Comparison of ENCODE assay signal across 22 cellular contexts in genomic region chr1:203002951-203003350, GRCh38. TPM values are rescaled to one million over a fixed set of nuclear protein-coding genes. Genes with fewer than 3 reads are reported as not detected.
DNase-seq lines count a peak whose midpoint lies in the region; ATAC-seq, FAIRE-seq and TF ChIP-seq lines count a peak whose summit lies in the region.
"Had no signal": no experiment of that assay in that cellular context is flagged by ENCODE, and none has a peak within 500 bp of the region (broad histone marks: within the 10 kb centered on the region; RNA-seq: fewer than 3 reads in every experiment).

No MANE protein-coding gene starts in this region.

- no peak for TF ChIP-seq POLR2A in HepG2 (IDR thresholded peaks at IDR 0.05; ENCODE audit: insufficient read depth in 1 of 2, low read depth in 2 of 2, low read length in 2 of 2)
- no peak for TF ChIP-seq POLR2A in right lobe of liver (IDR thresholded peaks at IDR 0.05)
- TF ChIP-seq POLR2A in K562 (conservative IDR thresholded peaks at IDR 0.05), result no peak

- intact Hi-C loops in HepG2 (cut with micrococcal nuclease; ENCODE audit: unreplicated experiment), result loop anchor here (10.0 kb wide), 1 partner anchor 658 kb away; the partner anchor contains the start of genes PPP1R12B and UBE2T
- intact Hi-C loops in right lobe of liver (cut with DNase I), result no loop called here
- intact Hi-C loops in K562 (cut with micrococcal nuclease), result loop anchor here (10.0 kb wide), 1 partner anchor 278 kb away; no protein-coding TSS in a partner anchor
- intact Hi-C loops in left cardiac atrium (cut with DNase I), result loop anchor here in 1 of 2 donors (10.0 kb wide), 1 partner anchor 78 kb away; the partner anchor contains the start of gene KLHL12

- H3K4me2 ChIP-seq in HepG2 (ENCODE audit: low read depth, low read length) (no peak overlapping the region), K562 (ENCODE audit: insufficient read depth, low read length) (no peak overlapping the region)
- H3K4me2 ChIP-seq: A549 had no signal

- peaks cover 6% of the 10 kb centered on the region for H3K79me2 ChIP-seq in HepG2 (ENCODE audit: insufficient read depth, low read length)
- peaks cover 11% of the 10 kb centered on the region for H3K79me2 ChIP-seq in K562 (ENCODE audit: control insufficient read depth, insufficient read depth, low read length)

- POLR2A ChIA-PET in HepG2 (lab: Yijun Ruan, JAX), result no interaction called here
- POLR2A ChIA-PET in HEK293 (lab: Yijun Ruan, JAX), result no interaction called here
- POLR2A ChIA-PET in K562 (lab: Yijun Ruan, JAX), result interaction anchor here (0.7 kb wide), 1 partner anchor 177 kb away, joined by 3 read pairs; no protein-coding TSS in a partner anchor
- POLR2A ChIA-PET in HEK293T (lab: Yijun Ruan, JAX), result no interaction called here

- H3K9ac ChIP-seq in HepG2 (ENCODE audit: insufficient read depth, low read depth, low read length) (no peak overlapping the region), K562 (ENCODE audit: insufficient read depth in 1 of 2, low read depth in 2 of 2, low read length in 2 of 2) (no peak overlapping the region)

- DNase-seq in HepG2 (ENCODE audit: low spot score) (no peak), right lobe of liver (no peak), K562 (ENCODE audit: extremely low read depth in 1 of 4, low spot score in 3 of 4) (no peak), HEK293T (ENCODE audit: extremely low spot score) (no peak), left cardiac atrium (no peak)
- DNase-seq in activated naive CD4-positive, alpha-beta T cell treated with anti-CD3 and anti-CD28 coated beads, Interleukin-2, amount 50 U/mL, for 16 hours, result no peak
- DNase-seq: 8988T; ACHN; AML-193; BE2C; C1 segment of cervical spinal cord; Caco-2; CD8-positive, alpha-beta T cell; DMS153; DND-41; H9 had no signal

- H3K4me3 ChIP-seq in HepG2 (replicated peaks in 1 of 3; ENCODE audit: insufficient read depth in 1 of 3, low read depth in 2 of 3, low read length in 3 of 3) (no peak overlapping the region), right lobe of liver (no peak overlapping the region), HEK293 (ENCODE audit: low read depth, low read length) (no peak overlapping the region), K562 (no peak overlapping the region)
- H3K4me3 ChIP-seq: A549 had no signal

- H3K4me1 ChIP-seq in HepG2 (ENCODE audit: insufficient read depth, low read length) (peaks cover 38% of the 10 kb centered on the region), right lobe of liver (peaks cover 0 to under 1% (median 0%) of the 10 kb centered on the region in 4 donors), HEK293 (ENCODE audit: control insufficient read depth, insufficient read depth, low read length) (no peaks in the 10 kb centered on the region), K562 (replicated peaks in 1 of 2; ENCODE audit: control insufficient read depth in 2 of 2, insufficient read depth in 2 of 2, low read length in 2 of 2) (peaks cover 20 to 21% of the 10 kb centered on the region in 2 experiments)

- no TSS peak for BruUV-seq in HepG2 (replicated peaks; lab: Mats Ljungman, UMichigan)
- no TSS peak for BruUV-seq in K562 (replicated peaks; lab: Mats Ljungman, UMichigan)

- H3K36me3 ChIP-seq in HepG2 (replicated peaks in 1 of 2; ENCODE audit: control insufficient read depth in 1 of 2, insufficient read depth in 2 of 2, low read length in 2 of 2) (no peaks in the 10 kb centered on the region), right lobe of liver (no peaks in the 10 kb centered on the region), HEK293 (ENCODE audit: control insufficient read depth in 2 of 2, insufficient read depth in 1 of 2, low read length in 2 of 2) (no peaks in the 10 kb centered on the region), K562 (ENCODE audit: control insufficient read depth, insufficient read depth, low read length) (no peaks in the 10 kb centered on the region)
- H3K36me3 ChIP-seq: BE2C had no signal

- TF ChIP-seq EP300 in HepG2 (IDR thresholded peaks at IDR 0.05; ENCODE audit: low read depth in 2 of 2, low read length in 2 of 2) (no peak), HepG2 (CRISPR knock-in tag; IDR thresholded peaks at IDR 0.05; ENCODE audit: borderline replicate concordance) (no peak), K562 (IDR thresholded peaks at IDR 0.05; ENCODE audit: low read length) (no peak)

- H3K27me3 ChIP-seq in HepG2 (ENCODE audit: control insufficient read depth in 1 of 2, insufficient read depth in 2 of 2, low read length in 2 of 2) (peaks cover 0 to 3% of the 10 kb centered on the region in 2 experiments; a peak in 2 of 5 replicates), right lobe of liver (no peaks in the 10 kb centered on the region), K562 (ENCODE audit: control insufficient read depth in 2 of 2, insufficient read depth in 2 of 2, low read length in 2 of 2) (no peaks in the 10 kb centered on the region)

- H4K20me1 ChIP-seq in HepG2 (ENCODE audit: insufficient read depth, low read length) (no peaks in the 10 kb centered on the region), K562 (replicated peaks; ENCODE audit: control insufficient read depth, insufficient read depth, low read length) (no peaks in the 10 kb centered on the region)

- H3K27ac ChIP-seq in HepG2 (ENCODE audit: extremely low read length, insufficient read depth, low read length), result no peak overlapping the region
- no peak overlapping the region for H3K27ac ChIP-seq in right lobe of liver
- no peak overlapping the region for H3K27ac ChIP-seq in HEK293 (ENCODE audit: extremely low read depth, low read depth, low read length)
- no peak overlapping the region for H3K27ac ChIP-seq in K562 (ENCODE audit: extremely low read depth, low read depth, low read length)
- H3K27ac ChIP-seq: A549 had no signal

- ATAC-seq in HepG2 (no peak), right lobe of liver (no peak), K562 (no peak), left cardiac atrium (no peak)
- ATAC-seq: A549; CD8-positive, alpha-beta T cell; HCT116 had no signal

- no peaks in the 10 kb centered on the region for H3K9me1 ChIP-seq in K562 (ENCODE audit: control insufficient read depth, insufficient read depth, low read length)

- 97% methylated on average over 1 of the region's 1 CpG for WGBS in HepG2 (ENCODE audit: low lambda C conversion rate)
- WGBS in right lobe of liver (ENCODE audit: insufficient coverage, low coverage, low lambda C conversion rate, missing lambda C conversion rate), result 80% methylated on average over 1 of the region's 1 CpG
- WGBS in K562 (ENCODE audit: insufficient coverage, low coverage, missing lambda C conversion rate), result 79% methylated on average over 1 of the region's 1 CpG

- TF ChIP-seq RAD21 in HepG2 (CRISPR knock-in tag; IDR thresholded peaks at IDR 0.05), result no peak
- TF ChIP-seq RAD21 in K562 (CRISPR knock-in tag; conservative IDR thresholded peaks at IDR 0.05 in 1 of 2, IDR thresholded peaks at IDR 0.05 in 1 of 2), result no peak

- H3K9me3 ChIP-seq in HepG2 (ENCODE audit: low read length), result no peaks in the 10 kb centered on the region
- no peaks in the 10 kb centered on the region for H3K9me3 ChIP-seq in right lobe of liver
- H3K9me3 ChIP-seq in HEK293 (ENCODE audit: control insufficient read depth, insufficient read depth, low read depth, low read length), result no peaks in the 10 kb centered on the region
- H3K9me3 ChIP-seq in K562 (replicated peaks; ENCODE audit: control insufficient read depth, insufficient read depth, low read depth, low read length), result no peaks in the 10 kb centered on the region
- H3K9me3 ChIP-seq: A549, BE2C, Caco-2 had no signal

- CTCF ChIA-PET in HepG2 (lab: Yijun Ruan, JAX; ENCODE audit: low intra/inter-chr PET ratio, low total read pairs), result no interaction called here
- CTCF ChIA-PET in HEK293 (lab: Yijun Ruan, JAX), result interaction anchor here (0.7 kb wide), 1 partner anchor 436 kb away, joined by 3 read pairs; no protein-coding TSS in a partner anchor
- CTCF ChIA-PET in K562 (lab: Yijun Ruan, JAX; ENCODE audit: low intra/inter-chr PET ratio), result no interaction called here
- CTCF ChIA-PET in HEK293T (lab: Yijun Ruan, JAX), result interaction anchor here (0.7 kb wide), 1 partner anchor 659 kb away, joined by 3 read pairs; no protein-coding TSS in a partner anchor

- H2AFZ ChIP-seq in HepG2 (ENCODE audit: low read length) (no peak overlapping the region), K562 (ENCODE audit: low read depth, low read length) (no peak overlapping the region)

- in situ Hi-C loops in HepG2 (cut with HindIII; ENCODE audit: extremely low pct_ligation_motif_present, low pct_unique_long_range_greater_than_20kb), result no loop called here
- in situ Hi-C loops in K562 (cut with MboI), result no loop called here

- no peak for FAIRE-seq in HepG2 (lab: Jason Lieb, UNC)
- FAIRE-seq in K562 (lab: Jason Lieb, UNC), result no peak
- FAIRE-seq: A549, G401.6, GM12892, GM19239 had no signal

- TF ChIP-seq CTCF in HepG2 (CRISPR knock-in tag; IDR thresholded peaks at IDR 0.05), result no peak
- TF ChIP-seq CTCF in right lobe of liver (IDR thresholded peaks at IDR 0.05), result no peak
- no peak for TF ChIP-seq CTCF in HEK293 (tag by site-specific recombination; IDR thresholded peaks at IDR 0.05)
- no peak for TF ChIP-seq CTCF in K562 (IDR thresholded peaks at IDR 0.05 in 2 of 3, conservative IDR thresholded peaks at IDR 0.05 in 1 of 3; ENCODE audit: insufficient read depth in 2 of 3, low read depth in 1 of 3, low read length in 3 of 3)

RNA-seq across cellular contexts. Expression of gene TMEM183A, which starts 4.2 kb away (rescaled TPM):
- 82.0 and 85.4 TPM in 2 replicates for total RNA-seq in HepG2 (2016; rRNA removed; fragmentation: Illumina TruSeq; extraction: Trizol)
- 117 and 147 TPM in 2 replicates for total RNA-seq in HepG2 (2016; cell fraction: cytosol; rRNA removed; fragmentation: Illumina TruSeq; extraction: Trizol; ENCODE audit: low read depth)
- total RNA-seq in HepG2 (2016; cell fraction: insoluble cytoplasmic fraction; rRNA removed; fragmentation: Illumina TruSeq; extraction: Trizol), result 82.0 and 82.7 TPM in 2 replicates
- total RNA-seq in HepG2 (2016; cell fraction: membrane; rRNA removed; fragmentation: Illumina TruSeq; extraction: Trizol), result 214 and 215 TPM in 2 replicates
- 59.5 and 61.7 TPM in 2 replicates for total RNA-seq in HepG2 (2016; cell fraction: nucleus; rRNA removed; fragmentation: Illumina TruSeq; extraction: Trizol)
- 56.2 and 59.7 TPM in 2 replicates for polyA plus RNA-seq in HepG2 (2011; rRNA removed)
- polyA plus RNA-seq in HepG2 (2011; cell fraction: cytosol; rRNA removed), result 65.4 and 69.6 TPM in 2 replicates
- polyA plus RNA-seq in HepG2 (2011; cell fraction: nucleus; rRNA removed), result 86.6 and 92.4 TPM in 2 replicates
- polyA plus RNA-seq in HepG2 (2012), result 28.1 and 30.6 TPM in 2 replicates
- 140 and 156 TPM in 2 replicates for polyA plus RNA-seq in HepG2 (2016; cell fraction: cytosol; fragmentation: Illumina TruSeq; extraction: Trizol; ENCODE audit: low read depth)
- 69.4 and 76.0 TPM in 2 replicates for polyA plus RNA-seq in HepG2 (2016; cell fraction: insoluble cytoplasmic fraction; fragmentation: Illumina TruSeq; extraction: Trizol; ENCODE audit: low read depth)
- 186 and 191 TPM in 2 replicates for polyA plus RNA-seq in HepG2 (2016; cell fraction: membrane; fragmentation: Illumina TruSeq; extraction: Trizol; ENCODE audit: low read depth)
- 82.0 and 83.2 TPM in 2 replicates for polyA plus RNA-seq in HepG2 (2016; cell fraction: nucleus; fragmentation: Illumina TruSeq; extraction: Trizol; ENCODE audit: insufficient read depth, low read depth)
- 142 and 277 TPM in 2 replicates for polyA minus RNA-seq in HepG2 (2011; rRNA and poly(A)+ RNA removed; ENCODE audit: low replicate concordance)
- polyA minus RNA-seq in HepG2 (2011; cell fraction: cytosol; rRNA and poly(A)+ RNA removed), result 22.9 and 28.1 TPM in 2 replicates
- 96.7 and 106 TPM in 2 replicates for polyA minus RNA-seq in HepG2 (2011; cell fraction: nucleus; rRNA and poly(A)+ RNA removed)
- 10 to 100 TPM; 21.4 to 38.1 (median 31.0) TPM for total RNA-seq in right lobe of liver
- total RNA-seq in K562 (2011; cell fraction: chromatin; rRNA removed; ENCODE audit: low replicate concordance), result 131 and 149 TPM in 2 replicates
- 80.0 and 91.2 TPM in 2 replicates for total RNA-seq in K562 (2011; cell fraction: nucleolus; rRNA removed)
- total RNA-seq in K562 (2011; cell fraction: nucleoplasm; rRNA removed), result 117 and 162 TPM in 2 replicates
- total RNA-seq in K562 (2014; rRNA removed), result 119 and 136 TPM in 2 replicates
- total RNA-seq in K562 (2014; rRNA removed; fragmentation: Illumina TruSeq; extraction: Trizol), result 127 and 136 TPM in 2 replicates
- 114 TPM in 2 replicates for total RNA-seq in K562 (2015; rRNA removed; fragmentation: Illumina TruSeq; extraction: Trizol)
- 124 and 143 TPM in 2 replicates for total RNA-seq in K562 (2021)
- polyA plus RNA-seq in K562 (2011; rRNA removed), result 166 and 180 TPM in 2 replicates
- polyA plus RNA-seq in K562 (2011; cell fraction: cytosol; rRNA removed), result 195 and 277 TPM in 2 replicates
- 226 and 265 TPM in 2 replicates for polyA plus RNA-seq in K562 (2011; cell fraction: nucleus; rRNA removed)
- polyA plus RNA-seq in K562 (2012), result 81.2 and 82.1 TPM in 2 replicates
- polyA plus RNA-seq in K562 (2014; fragmentation: Illumina TruSeq; extraction: Trizol), result 144 and 190 TPM in 2 replicates
- 10 to 100 TPM; 23.4 to 31.8 TPM for polyA plus RNA-seq in K562 (2014; fragmentation: Nextera tagmentation; extraction: Ambion mirVana)
- polyA plus RNA-seq in K562 (2014; rRNA removed), result 124 and 139 TPM in 2 replicates
- 195 and 208 TPM in 2 replicates for polyA minus RNA-seq in K562 (2011; rRNA and poly(A)+ RNA removed)
- polyA minus RNA-seq in K562 (2011; cell fraction: cytosol; rRNA and poly(A)+ RNA removed), result 63.5 and 86.2 TPM in 2 replicates
- polyA minus RNA-seq in K562 (2011; cell fraction: nucleus; rRNA and poly(A)+ RNA removed), result 54.9 and 85.7 TPM in 2 replicates
- total RNA-seq in left cardiac atrium, result 10 to 100 TPM; 25.1 to 31.8 TPM

RNA-seq across cellular contexts. Expression of gene PPFIA4, which starts 23.3 kb away (rescaled TPM):
- total RNA-seq in HepG2 (2016; rRNA removed; fragmentation: Illumina TruSeq; extraction: Trizol) (not detected in 2 replicates), right lobe of liver (1 to 10 TPM in 1 of 6 experiments, under 1 TPM in 4, not detected in 1; 0.18 to 5.5 (median 0.49) TPM), K562 (2014; rRNA removed) (0.94 and 1.00 TPM in 2 replicates), K562 (2014; rRNA removed; fragmentation: Illumina TruSeq; extraction: Trizol) (0.22 and 0.36 TPM in 2 replicates), K562 (2015; rRNA removed; fragmentation: Illumina TruSeq; extraction: Trizol) (0.43 and 0.60 TPM in 2 replicates), K562 (2021) (1.9 and 2.0 TPM in 2 replicates), left cardiac atrium (10 to 100 TPM; 16.0 to 16.3 TPM)
- total RNA-seq in HepG2 (2016; cell fraction: cytosol; rRNA removed; fragmentation: Illumina TruSeq; extraction: Trizol; ENCODE audit: low read depth), result not detected in 2 replicates
- 0.15 TPM in 1 of 2 replicates, not detected in the other for total RNA-seq in HepG2 (2016; cell fraction: insoluble cytoplasmic fraction; rRNA removed; fragmentation: Illumina TruSeq; extraction: Trizol)
- total RNA-seq in HepG2 (2016; cell fraction: membrane; rRNA removed; fragmentation: Illumina TruSeq; extraction: Trizol), result not detected in 2 replicates
- 0.12 TPM in 1 of 2 replicates, not detected in the other for total RNA-seq in HepG2 (2016; cell fraction: nucleus; rRNA removed; fragmentation: Illumina TruSeq; extraction: Trizol)
- polyA plus RNA-seq in HepG2 (2011; rRNA removed) (5.4 and 6.4 TPM in 2 replicates), K562 (2011; rRNA removed) (12.0 and 15.5 TPM in 2 replicates), K562 (2014; fragmentation: Illumina TruSeq; extraction: Trizol) (0.69 and 0.70 TPM in 2 replicates), K562 (2014; fragmentation: Nextera tagmentation; extraction: Ambion mirVana) (under 1 TPM; 0.07 to 0.08 TPM), K562 (2014; rRNA removed) (1.2 and 5.3 TPM in 2 replicates)
- polyA plus RNA-seq in HepG2 (2011; cell fraction: cytosol; rRNA removed), result 0.67 and 1.6 TPM in 2 replicates
- polyA plus RNA-seq in HepG2 (2011; cell fraction: nucleus; rRNA removed), result 76.9 and 115 TPM in 2 replicates
- polyA plus RNA-seq in HepG2 (2012), result 3.1 and 4.4 TPM in 2 replicates
- polyA plus RNA-seq in HepG2 (2016; cell fraction: cytosol; fragmentation: Illumina TruSeq; extraction: Trizol; ENCODE audit: low read depth), result not detected in 2 replicates
- not detected in 2 replicates for polyA plus RNA-seq in HepG2 (2016; cell fraction: insoluble cytoplasmic fraction; fragmentation: Illumina TruSeq; extraction: Trizol; ENCODE audit: low read depth)
- polyA plus RNA-seq in HepG2 (2016; cell fraction: membrane; fragmentation: Illumina TruSeq; extraction: Trizol; ENCODE audit: low read depth), result not detected in 2 replicates
- polyA plus RNA-seq in HepG2 (2016; cell fraction: nucleus; fragmentation: Illumina TruSeq; extraction: Trizol; ENCODE audit: insufficient read depth, low read depth), result 0.07 and 0.44 TPM in 2 replicates
- 0.72 and 10.8 TPM in 2 replicates for polyA minus RNA-seq in HepG2 (2011; rRNA and poly(A)+ RNA removed; ENCODE audit: low replicate concordance)
- 0.49 and 0.62 TPM in 2 replicates for polyA minus RNA-seq in HepG2 (2011; cell fraction: cytosol; rRNA and poly(A)+ RNA removed)
- 19.8 and 25.9 TPM in 2 replicates for polyA minus RNA-seq in HepG2 (2011; cell fraction: nucleus; rRNA and poly(A)+ RNA removed)
- 88.7 and 176 TPM in 2 replicates for total RNA-seq in K562 (2011; cell fraction: chromatin; rRNA removed; ENCODE audit: low replicate concordance)
- 60.7 and 63.9 TPM in 2 replicates for total RNA-seq in K562 (2011; cell fraction: nucleolus; rRNA removed)
- 62.3 and 64.9 TPM in 2 replicates for total RNA-seq in K562 (2011; cell fraction: nucleoplasm; rRNA removed)
- polyA plus RNA-seq in K562 (2011; cell fraction: cytosol; rRNA removed), result 4.9 and 6.3 TPM in 2 replicates
- polyA plus RNA-seq in K562 (2011; cell fraction: nucleus; rRNA removed), result 133 and 139 TPM in 2 replicates
- polyA plus RNA-seq in K562 (2012), result 3.8 and 4.7 TPM in 2 replicates
- 5.5 and 9.7 TPM in 2 replicates for polyA minus RNA-seq in K562 (2011; rRNA and poly(A)+ RNA removed)
- 5.2 and 6.8 TPM in 2 replicates for polyA minus RNA-seq in K562 (2011; cell fraction: cytosol; rRNA and poly(A)+ RNA removed)
- 32.0 and 45.5 TPM in 2 replicates for polyA minus RNA-seq in K562 (2011; cell fraction: nucleus; rRNA and poly(A)+ RNA removed)

RNA-seq across cellular contexts. Expression of gene CYB5R1, which starts 35.9 kb away (rescaled TPM):
- total RNA-seq in HepG2 (2016; rRNA removed; fragmentation: Illumina TruSeq; extraction: Trizol) (7.9 and 18.9 TPM in 2 replicates), right lobe of liver (10 to 100 TPM; 29.6 to 42.7 (median 36.4) TPM), K562 (2014; rRNA removed) (42.8 and 48.3 TPM in 2 replicates), K562 (2014; rRNA removed; fragmentation: Illumina TruSeq; extraction: Trizol) (34.4 and 34.6 TPM in 2 replicates), K562 (2015; rRNA removed; fragmentation: Illumina TruSeq; extraction: Trizol) (32.2 and 32.3 TPM in 2 replicates), K562 (2021) (38.8 and 41.1 TPM in 2 replicates), left cardiac atrium (100 to 1,000 TPM in 1 of 2 donors, 10 to 100 TPM in 1; 69.9 to 100 TPM)
- total RNA-seq in HepG2 (2016; cell fraction: cytosol; rRNA removed; fragmentation: Illumina TruSeq; extraction: Trizol; ENCODE audit: low read depth), result 5.7 and 6.4 TPM in 2 replicates
- total RNA-seq in HepG2 (2016; cell fraction: insoluble cytoplasmic fraction; rRNA removed; fragmentation: Illumina TruSeq; extraction: Trizol), result 7.2 and 19.9 TPM in 2 replicates
- total RNA-seq in HepG2 (2016; cell fraction: membrane; rRNA removed; fragmentation: Illumina TruSeq; extraction: Trizol), result 6.6 and 8.2 TPM in 2 replicates
- total RNA-seq in HepG2 (2016; cell fraction: nucleus; rRNA removed; fragmentation: Illumina TruSeq; extraction: Trizol), result 19.1 and 22.2 TPM in 2 replicates
- polyA plus RNA-seq in HepG2 (2011; rRNA removed) (18.7 and 21.4 TPM in 2 replicates), K562 (2011; rRNA removed) (29.0 and 35.8 TPM in 2 replicates), K562 (2014; fragmentation: Illumina TruSeq; extraction: Trizol) (46.6 and 48.6 TPM in 2 replicates), K562 (2014; fragmentation: Nextera tagmentation; extraction: Ambion mirVana) (10 to 100 TPM; 10.6 to 14.3 TPM), K562 (2014; rRNA removed) (30.6 and 47.9 TPM in 2 replicates)
- polyA plus RNA-seq in HepG2 (2011; cell fraction: cytosol; rRNA removed), result 16.6 and 18.4 TPM in 2 replicates
- polyA plus RNA-seq in HepG2 (2011; cell fraction: nucleus; rRNA removed), result 25.5 and 32.4 TPM in 2 replicates
- 19.2 and 20.3 TPM in 2 replicates for polyA plus RNA-seq in HepG2 (2012)
- polyA plus RNA-seq in HepG2 (2016; cell fraction: cytosol; fragmentation: Illumina TruSeq; extraction: Trizol; ENCODE audit: low read depth), result 4.6 and 5.2 TPM in 2 replicates
- polyA plus RNA-seq in HepG2 (2016; cell fraction: insoluble cytoplasmic fraction; fragmentation: Illumina TruSeq; extraction: Trizol; ENCODE audit: low read depth), result 7.2 and 8.0 TPM in 2 replicates
- 5.6 and 6.0 TPM in 2 replicates for polyA plus RNA-seq in HepG2 (2016; cell fraction: membrane; fragmentation: Illumina TruSeq; extraction: Trizol; ENCODE audit: low read depth)
- polyA plus RNA-seq in HepG2 (2016; cell fraction: nucleus; fragmentation: Illumina TruSeq; extraction: Trizol; ENCODE audit: insufficient read depth, low read depth), result 28.5 and 33.9 TPM in 2 replicates
- 28.9 and 38.2 TPM in 2 replicates for polyA minus RNA-seq in HepG2 (2011; rRNA and poly(A)+ RNA removed; ENCODE audit: low replicate concordance)
- polyA minus RNA-seq in HepG2 (2011; cell fraction: cytosol; rRNA and poly(A)+ RNA removed), result 6.5 and 12.1 TPM in 2 replicates
- 21.4 and 21.9 TPM in 2 replicates for polyA minus RNA-seq in HepG2 (2011; cell fraction: nucleus; rRNA and poly(A)+ RNA removed)
- total RNA-seq in K562 (2011; cell fraction: chromatin; rRNA removed; ENCODE audit: low replicate concordance), result 95.0 and 159 TPM in 2 replicates
- total RNA-seq in K562 (2011; cell fraction: nucleolus; rRNA removed), result 139 and 149 TPM in 2 replicates
- 123 and 126 TPM in 2 replicates for total RNA-seq in K562 (2011; cell fraction: nucleoplasm; rRNA removed)
- polyA plus RNA-seq in K562 (2011; cell fraction: cytosol; rRNA removed), result 22.3 and 33.8 TPM in 2 replicates
- polyA plus RNA-seq in K562 (2011; cell fraction: nucleus; rRNA removed), result 90.4 and 107 TPM in 2 replicates
- polyA plus RNA-seq in K562 (2012), result 41.2 and 48.6 TPM in 2 replicates
- 24.2 and 35.7 TPM in 2 replicates for polyA minus RNA-seq in K562 (2011; rRNA and poly(A)+ RNA removed)
- polyA minus RNA-seq in K562 (2011; cell fraction: cytosol; rRNA and poly(A)+ RNA removed), result 9.0 and 16.4 TPM in 2 replicates
- 38.1 and 46.9 TPM in 2 replicates for polyA minus RNA-seq in K562 (2011; cell fraction: nucleus; rRNA and poly(A)+ RNA removed)

RNA-seq across cellular contexts. Expression of gene ADIPOR1, which starts 44.8 kb away (rescaled TPM):
- total RNA-seq in HepG2 (2016; rRNA removed; fragmentation: Illumina TruSeq; extraction: Trizol) (55.7 and 60.0 TPM in 2 replicates), right lobe of liver (10 to 100 TPM; 49.3 to 88.3 (median 61.1) TPM), K562 (2014; rRNA removed) (100 and 120 TPM in 2 replicates), K562 (2014; rRNA removed; fragmentation: Illumina TruSeq; extraction: Trizol) (110 and 117 TPM in 2 replicates), K562 (2015; rRNA removed; fragmentation: Illumina TruSeq; extraction: Trizol) (93.3 and 101 TPM in 2 replicates), K562 (2021) (95.2 and 96.1 TPM in 2 replicates), left cardiac atrium (10 to 100 TPM; 82.3 to 98.4 TPM)
- 116 and 119 TPM in 2 replicates for total RNA-seq in HepG2 (2016; cell fraction: cytosol; rRNA removed; fragmentation: Illumina TruSeq; extraction: Trizol; ENCODE audit: low read depth)
- 55.1 and 57.7 TPM in 2 replicates for total RNA-seq in HepG2 (2016; cell fraction: insoluble cytoplasmic fraction; rRNA removed; fragmentation: Illumina TruSeq; extraction: Trizol)
- total RNA-seq in HepG2 (2016; cell fraction: membrane; rRNA removed; fragmentation: Illumina TruSeq; extraction: Trizol), result 200 TPM in 2 replicates
- 26.3 and 33.3 TPM in 2 replicates for total RNA-seq in HepG2 (2016; cell fraction: nucleus; rRNA removed; fragmentation: Illumina TruSeq; extraction: Trizol)
- polyA plus RNA-seq in HepG2 (2011; rRNA removed) (124 and 141 TPM in 2 replicates), K562 (2011; rRNA removed) (217 and 228 TPM in 2 replicates), K562 (2014; fragmentation: Illumina TruSeq; extraction: Trizol) (137 and 172 TPM in 2 replicates), K562 (2014; fragmentation: Nextera tagmentation; extraction: Ambion mirVana) (10 to 100 TPM; 29.0 to 33.4 TPM), K562 (2014; rRNA removed) (92.6 and 126 TPM in 2 replicates)
- 127 and 156 TPM in 2 replicates for polyA plus RNA-seq in HepG2 (2011; cell fraction: cytosol; rRNA removed)
- 50.3 and 53.5 TPM in 2 replicates for polyA plus RNA-seq in HepG2 (2011; cell fraction: nucleus; rRNA removed)
- 65.7 and 73.9 TPM in 2 replicates for polyA plus RNA-seq in HepG2 (2012)
- polyA plus RNA-seq in HepG2 (2016; cell fraction: cytosol; fragmentation: Illumina TruSeq; extraction: Trizol; ENCODE audit: low read depth), result 178 and 186 TPM in 2 replicates
- 75.5 and 80.9 TPM in 2 replicates for polyA plus RNA-seq in HepG2 (2016; cell fraction: insoluble cytoplasmic fraction; fragmentation: Illumina TruSeq; extraction: Trizol; ENCODE audit: low read depth)
- 224 and 225 TPM in 2 replicates for polyA plus RNA-seq in HepG2 (2016; cell fraction: membrane; fragmentation: Illumina TruSeq; extraction: Trizol; ENCODE audit: low read depth)
- polyA plus RNA-seq in HepG2 (2016; cell fraction: nucleus; fragmentation: Illumina TruSeq; extraction: Trizol; ENCODE audit: insufficient read depth, low read depth), result 58.1 and 58.4 TPM in 2 replicates
- polyA minus RNA-seq in HepG2 (2011; rRNA and poly(A)+ RNA removed; ENCODE audit: low replicate concordance), result 194 and 401 TPM in 2 replicates
- polyA minus RNA-seq in HepG2 (2011; cell fraction: cytosol; rRNA and poly(A)+ RNA removed), result 65.3 and 71.4 TPM in 2 replicates
- polyA minus RNA-seq in HepG2 (2011; cell fraction: nucleus; rRNA and poly(A)+ RNA removed), result 39.9 and 41.4 TPM in 2 replicates
- total RNA-seq in K562 (2011; cell fraction: chromatin; rRNA removed; ENCODE audit: low replicate concordance), result 104 TPM in 2 replicates
- total RNA-seq in K562 (2011; cell fraction: nucleolus; rRNA removed), result 116 and 121 TPM in 2 replicates
- total RNA-seq in K562 (2011; cell fraction: nucleoplasm; rRNA removed), result 166 and 246 TPM in 2 replicates
- 160 and 243 TPM in 2 replicates for polyA plus RNA-seq in K562 (2011; cell fraction: cytosol; rRNA removed)
- polyA plus RNA-seq in K562 (2011; cell fraction: nucleus; rRNA removed), result 97.3 and 132 TPM in 2 replicates
- polyA plus RNA-seq in K562 (2012), result 71.4 and 117 TPM in 2 replicates
- 245 and 292 TPM in 2 replicates for polyA minus RNA-seq in K562 (2011; rRNA and poly(A)+ RNA removed)
- 94.3 and 109 TPM in 2 replicates for polyA minus RNA-seq in K562 (2011; cell fraction: cytosol; rRNA and poly(A)+ RNA removed)
- 22.8 and 40.0 TPM in 2 replicates for polyA minus RNA-seq in K562 (2011; cell fraction: nucleus; rRNA and poly(A)+ RNA removed)

Comparison
In these comparisons a context has a peak if more than half of its experiments do, and no peak if none do; other contexts are left out.
1. intact Hi-C loops: an anchor here in HepG2 (10.0 kb wide) and K562 (10.0 kb wide); none called in right lobe of liver.
2. CTCF ChIA-PET loops: an anchor here in HEK293 (0.7 kb wide) and HEK293T (0.7 kb wide); none called in HepG2 and K562.
3. Of the 241 proteins assayed by ChIP-seq in both HepG2 and K562: peak only in HepG2: none; only in K562: ADNP, KDM1A and ZFP36; in both: none; in neither: 238.